Comparison of ENCODE assay signal across 8 cellular contexts in the genomic region with DNA sequence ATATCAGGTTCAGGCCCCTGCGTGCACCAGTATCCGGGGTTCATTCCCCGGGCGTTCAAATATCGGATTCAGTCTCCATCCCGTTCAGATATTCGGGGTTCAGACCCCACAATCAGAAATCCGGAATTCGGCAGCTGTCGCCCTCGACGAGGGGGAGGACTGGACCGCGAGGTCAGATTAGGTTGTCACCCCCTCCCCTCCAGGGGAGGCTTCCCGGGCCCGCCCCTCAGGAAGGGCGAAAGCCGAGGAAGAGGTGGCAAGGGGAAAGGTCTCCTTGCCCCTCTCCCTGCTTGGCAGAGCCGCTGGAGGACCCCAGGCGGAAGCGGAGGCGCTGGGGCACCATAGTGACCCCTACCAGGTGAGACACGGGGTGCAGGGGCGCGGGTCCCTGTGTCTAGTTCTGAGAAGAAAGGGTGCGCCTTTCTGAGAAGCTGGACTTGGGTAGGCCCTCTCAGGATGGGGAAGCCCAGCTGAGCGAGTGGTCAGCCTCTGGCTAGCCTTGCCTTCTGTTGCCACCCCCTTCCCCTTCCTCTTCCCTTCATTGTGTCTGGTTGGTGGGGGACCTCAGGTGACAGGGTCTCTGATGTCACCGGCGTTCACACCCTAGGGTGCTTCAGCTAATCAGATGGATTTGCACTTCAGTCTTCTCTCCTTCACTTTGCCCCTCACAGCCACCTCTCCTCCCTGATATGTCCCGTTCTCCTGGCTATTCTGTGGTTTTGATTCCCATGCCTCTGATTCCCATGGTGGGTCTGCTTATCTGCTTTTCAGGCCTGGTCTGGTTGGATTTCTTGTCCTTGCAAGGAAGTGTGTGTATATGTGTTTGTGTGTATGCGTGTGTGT. TPM values are rescaled to one million over a fixed set of nuclear protein-coding genes. Genes with fewer than 3 reads are reported as not detected.
DNase-seq lines count a peak whose midpoint lies in the region; ATAC-seq and TF ChIP-seq lines count a peak whose summit lies in the region.

No MANE protein-coding gene starts in this region.

- DNase-seq in activated naive CD4-positive, alpha-beta T cell treated with anti-CD3 and anti-CD28 coated beads, Interleukin-2, amount 50 U/mL, for 72 hours (ENCODE audit: low spot score in 2 of 2): no peak
- DNase-seq in left ventricle myocardium superior (peak; percentile 46), pulmonary artery endothelial cell (ENCODE audit: low read depth, low spot score) (peak; percentile 67), middle frontal gyrus (ENCODE audit: extremely low spot score, low spot score) (no peak), NCI-H510A (lab: John Stamatoyannopoulos, UW) (no peak), NCI-H2029 treated with DMSO at 0.1 percent for 48 hours (lab: John Stamatoyannopoulos, UW) (no peak)

- no peak for TF ChIP-seq CTCF in C4-2B (conservative IDR thresholded peaks at IDR 0.05)

- H3K36me3 Mint-ChIP-seq in activated naive CD4-positive, alpha-beta T cell treated with anti-CD3 and anti-CD28 coated beads, Interleukin-2, amount 50 U/mL, for 72 hours: peaks cover 22 to 29% of the 10 kb centered on the region in 2 donors

- ATAC-seq in HG03135 (IDR thresholded peaks at IDR 0.05; ENCODE audit: unreplicated experiment): peak; percentile 12
- ATAC-seq in activated naive CD4-positive, alpha-beta T cell treated with anti-CD3 and anti-CD28 coated beads, Interleukin-2, amount 50 U/mL, for 72 hours: peak in 1 of 2 donors; percentile 35
- ATAC-seq in left ventricle myocardium superior: peak; percentile 5

- H3K27ac Mint-ChIP-seq in activated naive CD4-positive, alpha-beta T cell treated with anti-CD3 and anti-CD28 coated beads, Interleukin-2, amount 50 U/mL, for 72 hours: peak overlapping the region; percentile 93 to 95

- peaks cover 7 to 8% of the 10 kb centered on the region in 2 donors for H3K9me3 Mint-ChIP-seq in activated naive CD4-positive, alpha-beta T cell treated with anti-CD3 and anti-CD28 coated beads, Interleukin-2, amount 50 U/mL, for 72 hours

- peak overlapping the region; percentile 89 for H3K27ac ChIP-seq in C4-2B

- intact Hi-C loops in left ventricle myocardium superior (cut with micrococcal nuclease): no loop called here

RNA-seq across cellular contexts. Expression of gene TAOK2, which starts 0.8 kb away (rescaled TPM):
- 10 to 100 TPM; 29.6 to 52.7 TPM for total RNA-seq in activated naive CD4-positive, alpha-beta T cell treated with anti-CD3 and anti-CD28 coated beads, Interleukin-2, amount 50 U/mL, for 72 hours
- total RNA-seq in left ventricle myocardium superior (34.9 TPM), pulmonary artery endothelial cell (97.0 and 109 TPM in 2 replicates)

RNA-seq across cellular contexts. Expression of gene TMEM219, which starts 12.6 kb away (rescaled TPM):
- total RNA-seq in activated naive CD4-positive, alpha-beta T cell treated with anti-CD3 and anti-CD28 coated beads, Interleukin-2, amount 50 U/mL, for 72 hours: 10 to 100 TPM; 52.5 to 63.8 TPM
- total RNA-seq in left ventricle myocardium superior (66.2 TPM), pulmonary artery endothelial cell (75.9 and 80.9 TPM in 2 replicates)

RNA-seq across cellular contexts. Expression of gene HIRIP3, which starts 20.9 kb away (rescaled TPM):
- 10 to 100 TPM; 30.1 to 38.7 TPM for total RNA-seq in activated naive CD4-positive, alpha-beta T cell treated with anti-CD3 and anti-CD28 coated beads, Interleukin-2, amount 50 U/mL, for 72 hours
- total RNA-seq in left ventricle myocardium superior (19.4 TPM), pulmonary artery endothelial cell (7.5 and 11.2 TPM in 2 replicates)

RNA-seq across cellular contexts. Expression of gene INO80E, which starts 21.5 kb away (rescaled TPM):
- total RNA-seq in activated naive CD4-positive, alpha-beta T cell treated with anti-CD3 and anti-CD28 coated beads, Interleukin-2, amount 50 U/mL, for 72 hours: 10 to 100 TPM; 85.3 to 90.7 TPM
- total RNA-seq in left ventricle myocardium superior (31.3 TPM), pulmonary artery endothelial cell (19.1 and 24.5 TPM in 2 replicates)

RNA-seq across cellular contexts. Expression of gene DOC2A, which starts 36.3 kb away (rescaled TPM):
- 1 to 10 TPM in 1 of 2 donors, under 1 TPM in 1; 0.80 to 2.0 TPM for total RNA-seq in activated naive CD4-positive, alpha-beta T cell treated with anti-CD3 and anti-CD28 coated beads, Interleukin-2, amount 50 U/mL, for 72 hours
- 0.82 TPM for total RNA-seq in left ventricle myocardium superior
- total RNA-seq in pulmonary artery endothelial cell: 0.26 and 0.49 TPM in 2 replicates

Comparison
In these comparisons a context has a peak if more than half of its experiments do, and no peak if none do; other contexts are left out.
1. DNase-seq: peak in left ventricle myocardium superior (single experiment) and pulmonary artery endothelial cell (single experiment); none in activated naive CD4-positive, alpha-beta T cell treated with anti-CD3 and anti-CD28 coated beads, Interleukin-2, amount 50 U/mL, for 72 hours (0 of 2), middle frontal gyrus (single experiment), NCI-H510A (single experiment) and NCI-H2029 treated with DMSO at 0.1 percent for 48 hours (single experiment).